ENCODE assay signal across 20 cellular contexts in the genomic region with DNA sequence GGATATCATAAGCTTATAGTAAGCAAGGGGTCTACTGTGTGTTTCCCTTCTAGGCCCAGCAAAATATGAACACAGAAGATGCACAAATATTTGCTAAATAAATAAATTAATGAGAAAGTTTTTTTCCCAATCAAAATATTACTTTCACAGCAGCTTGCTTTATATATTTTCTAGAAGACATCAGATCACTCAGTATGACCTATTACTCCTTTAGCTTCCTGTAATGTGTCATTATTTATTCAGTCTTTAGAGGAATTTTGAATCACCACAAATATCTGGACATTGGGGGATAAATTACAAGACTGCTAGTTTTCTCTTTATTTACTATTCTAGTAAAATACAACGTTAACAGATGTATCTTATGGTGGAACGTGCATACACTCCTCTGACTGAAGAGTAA.
"Had no signal": no experiment of that assay in that cellular context is flagged by ENCODE, and none has a peak within 500 bp of the region (broad histone marks: within the 10 kb centered on the region; RNA-seq: fewer than 3 reads in every experiment).

No MANE protein-coding gene starts in this region.

- H3K4me3 ChIP-seq: MG63 had no signal

- H3K9me2 ChIP-seq: SK-N-SH had no signal

- H3K4me2 ChIP-seq: SK-N-SH had no signal

- H3K9me3 ChIP-seq: MG63 had no signal

- FAIRE-seq: RCC 7860 had no signal

- DNase-seq: KBM-7, MG63, NCI-H1092, NCI-H1105 treated with DMSO at 0.1 percent for 48 hours, NCI-H1417 treated with DMSO at 0.1 percent for 48 hours, NCI-H146, NCI-H1694 treated with DMSO at 0.1 percent for 48 hours, NCI-H1930, NCI-H2081, NCI-H2107, NCI-H2227 treated with DMSO at 0.1 percent for 48 hours, NCI-H524 treated with DMSO at 0.1 percent for 48 hours, NCI-H69, NCI-H774, RPMI8226, SHP77, SW 1271, T-cell had no signal

- H3K36me3 ChIP-seq: MG63 had no signal

- H3K9ac ChIP-seq: SK-N-SH had no signal

- H3K27me3 ChIP-seq: MG63 had no signal

- ATAC-seq: T-cell had no signal
